Comparison of ENCODE assay signal across 28 cellular contexts in genomic region chr2:101974663-101975062, GRCh38. TPM values are rescaled to one million over a fixed set of nuclear protein-coding genes. Genes with fewer than 3 reads are reported as not detected.
A peak's percentile ranks its signal among the peaks of the same experiment; 100 is the strongest.
DNase-seq lines count a peak whose midpoint lies in the region; ATAC-seq lines count a peak whose summit lies in the region.
"Had no signal": no experiment of that assay in that cellular context is flagged by ENCODE, and none has a peak within 500 bp of the region (broad histone marks: within the 10 kb centered on the region; RNA-seq: fewer than 3 reads in every experiment).

No MANE protein-coding gene starts in this region.

- H3K79me2 ChIP-seq in ACC112 (ENCODE audit: control insufficient read depth, insufficient read depth, low read length, unreplicated experiment) = no peaks in the 10 kb centered on the region

- peaks cover 20% of the 10 kb centered on the region for H3K9me3 Mint-ChIP-seq in dendritic cell treated with granulocyte-macrophage colony-stimulating factor and Interleukin-4, amounts not matched to agents 40 ng/mL and 50 ng/mL, for 4 days

- ATAC-seq in HG02571 (IDR thresholded peaks at IDR 0.05; ENCODE audit: unreplicated experiment) (no peak), GM19328 (IDR thresholded peaks at IDR 0.05; ENCODE audit: unreplicated experiment) (no peak)
- ATAC-seq: A549; effector memory CD8-positive, alpha-beta T cell; GM12878; naive thymus-derived CD8-positive, alpha-beta T cell had no signal

- H3K4me3 ChIP-seq in ACC112 (ENCODE audit: low read depth, low read length) (no peak overlapping the region), HUES48 (ENCODE audit: low read depth, low read length) (no peak overlapping the region), SJCRH30 (no peak overlapping the region)
- H3K4me3 ChIP-seq: A549, GM12878, heart right ventricle, smooth muscle cell had no signal

- H3K36me3 Mint-ChIP-seq in dendritic cell treated with granulocyte-macrophage colony-stimulating factor and Interleukin-4, amounts not matched to agents 40 ng/mL and 50 ng/mL, for 4 days (ENCODE audit: low read depth) = peaks cover 14% of the 10 kb centered on the region

- H3K27me3 ChIP-seq in ACC112 (ENCODE audit: insufficient read depth, low read length) = no peaks in the 10 kb centered on the region
- no peaks in the 10 kb centered on the region for H3K27me3 ChIP-seq in HUES48 (ENCODE audit: control insufficient read depth, insufficient read depth, low read length)
- H3K27me3 ChIP-seq in SJCRH30 = no peaks in the 10 kb centered on the region

- H2AFZ ChIP-seq in ACC112 (ENCODE audit: low read length, unreplicated experiment) = peak overlapping the region; percentile 59

- H3K9ac ChIP-seq in HUES48 (ENCODE audit: low read depth, low read length) = no peak overlapping the region

- H3K36me3 ChIP-seq in ACC112 (ENCODE audit: insufficient read depth, low read length) = no peaks in the 10 kb centered on the region; the same call in 1 of the 2 replicates
- no peaks in the 10 kb centered on the region for H3K36me3 ChIP-seq in HUES48 (ENCODE audit: control insufficient read depth, insufficient read depth, low read length)
- no peaks in the 10 kb centered on the region for H3K36me3 ChIP-seq in SJCRH30
- H3K36me3 ChIP-seq: heart right ventricle, WERI-Rb-1 had no signal

- DNase-seq in left kidney (ENCODE audit: low read depth, low spot score) (peak; percentile 46), SJCRH30 (no peak), NCI-H1436 (lab: John Stamatoyannopoulos, UW) (no peak)
- DNase-seq: activated CD4-positive, alpha-beta memory T cell treated with anti-CD3 and anti-CD28 coated beads, Interleukin-2, amount 10 ng/mL, durations not matched to agents 7 days and 5 days; activated naive CD4-positive, alpha-beta T cell; activated T-cell treated with anti-CD3 and anti-CD28 coated beads, Interleukin-2, amount 50 U/mL, for 1 hour; cerebellar nuclear complex; effector memory CD8-positive, alpha-beta T cell; heart right ventricle; kidney; naive thymus-derived CD8-positive, alpha-beta T cell; NCI-H1417; NCI-H2171; NCI-H69; OCI-M1; stimulated activated CD8-positive, alpha-beta memory T cell treated with anti-CD3 and anti-CD28 coated beads, Interleukin-4, amount 100 ng/mL, for 48 hours; WERI-Rb-1 had no signal

- H3K9me3 ChIP-seq in HUES48 (ENCODE audit: control insufficient read depth, insufficient read depth, low read length) (peaks cover 12% of the 10 kb centered on the region), SJCRH30 (replicated peaks) (no peaks in the 10 kb centered on the region)

- H3K4me3 Mint-ChIP-seq in dendritic cell treated with granulocyte-macrophage colony-stimulating factor and Interleukin-4, amounts not matched to agents 40 ng/mL and 50 ng/mL, for 4 days = no peak overlapping the region
- H3K4me3 Mint-ChIP-seq: activated CD4-positive, alpha-beta memory T cell treated with anti-CD3 and anti-CD28 coated beads, Interleukin-2, amount 10 ng/mL, durations not matched to agents 7 days and 5 days; CD14-positive monocyte; effector memory CD8-positive, alpha-beta T cell; memory B cell; naive thymus-derived CD8-positive, alpha-beta T cell; T-helper 1 cell treated with Interleukin-12 subunit alpha and Interleukin-12 subunit beta and Interleukin-4 antibody, amounts not matched to agents 30 μg/mL and 1 μg/mL, for 36 hours had no signal

- H3K4me1 ChIP-seq in ACC112 (ENCODE audit: control insufficient read depth, insufficient read depth, low read length, unreplicated experiment) (peaks cover 39% of the 10 kb centered on the region), HUES48 (ENCODE audit: control insufficient read depth, insufficient read depth, low read length) (no peaks in the 10 kb centered on the region), SJCRH30 (no peaks in the 10 kb centered on the region; the same call in 1 of the 2 replicates)
- H3K4me1 ChIP-seq: A549 had no signal

- peaks cover 70% of the 10 kb centered on the region for H3K4me1 Mint-ChIP-seq in dendritic cell treated with granulocyte-macrophage colony-stimulating factor and Interleukin-4, amounts not matched to agents 40 ng/mL and 50 ng/mL, for 4 days (ENCODE audit: low read depth)
- H3K4me1 Mint-ChIP-seq: memory B cell; naive thymus-derived CD8-positive, alpha-beta T cell had no signal

- no peaks in the 10 kb centered on the region for H3K27me3 Mint-ChIP-seq in dendritic cell treated with granulocyte-macrophage colony-stimulating factor and Interleukin-4, amounts not matched to agents 40 ng/mL and 50 ng/mL, for 4 days
- H3K27me3 Mint-ChIP-seq: activated CD4-positive, alpha-beta memory T cell treated with anti-CD3 and anti-CD28 coated beads, Interleukin-2, amount 10 ng/mL, durations not matched to agents 7 days and 5 days had no signal

- peak overlapping the region; percentile 77 for H3K27ac ChIP-seq in ACC112 (ENCODE audit: low read depth, low read length)
- peak overlapping the region; percentile 50 for H3K27ac ChIP-seq in HUES48 (ENCODE audit: low read depth, low read length)
- no peak overlapping the region for H3K27ac ChIP-seq in SJCRH30
- H3K27ac ChIP-seq: A549, WERI-Rb-1 had no signal

- H3K27ac Mint-ChIP-seq in dendritic cell treated with granulocyte-macrophage colony-stimulating factor and Interleukin-4, amounts not matched to agents 40 ng/mL and 50 ng/mL, for 4 days = peak overlapping the region; percentile 86
- H3K27ac Mint-ChIP-seq: activated CD4-positive, alpha-beta memory T cell treated with anti-CD3 and anti-CD28 coated beads, Interleukin-2, amount 10 ng/mL, durations not matched to agents 7 days and 5 days; effector memory CD8-positive, alpha-beta T cell; memory B cell; naive thymus-derived CD8-positive, alpha-beta T cell; T-helper 1 cell treated with Interleukin-12 subunit alpha and Interleukin-12 subunit beta and Interleukin-4 antibody, amounts not matched to agents 30 μg/mL and 1 μg/mL, for 36 hours had no signal

- intact Hi-C loops in dendritic cell treated with granulocyte-macrophage colony-stimulating factor and Interleukin-4, amounts not matched to agents 40 ng/mL and 50 ng/mL, for 4 days (cut with micrococcal nuclease) = no loop called here

RNA-seq across cellular contexts. Expression of gene IL1R2, which starts 17.1 kb away (rescaled TPM):
- total RNA-seq in SJCRH30 (2014; rRNA removed; shearing (Covaris generic)) = not detected in 2 replicates
- total RNA-seq: naive thymus-derived CD8-positive, alpha-beta T cell had no signal
